ENCODE assay signal across 1 cellular context in the genomic region with DNA sequence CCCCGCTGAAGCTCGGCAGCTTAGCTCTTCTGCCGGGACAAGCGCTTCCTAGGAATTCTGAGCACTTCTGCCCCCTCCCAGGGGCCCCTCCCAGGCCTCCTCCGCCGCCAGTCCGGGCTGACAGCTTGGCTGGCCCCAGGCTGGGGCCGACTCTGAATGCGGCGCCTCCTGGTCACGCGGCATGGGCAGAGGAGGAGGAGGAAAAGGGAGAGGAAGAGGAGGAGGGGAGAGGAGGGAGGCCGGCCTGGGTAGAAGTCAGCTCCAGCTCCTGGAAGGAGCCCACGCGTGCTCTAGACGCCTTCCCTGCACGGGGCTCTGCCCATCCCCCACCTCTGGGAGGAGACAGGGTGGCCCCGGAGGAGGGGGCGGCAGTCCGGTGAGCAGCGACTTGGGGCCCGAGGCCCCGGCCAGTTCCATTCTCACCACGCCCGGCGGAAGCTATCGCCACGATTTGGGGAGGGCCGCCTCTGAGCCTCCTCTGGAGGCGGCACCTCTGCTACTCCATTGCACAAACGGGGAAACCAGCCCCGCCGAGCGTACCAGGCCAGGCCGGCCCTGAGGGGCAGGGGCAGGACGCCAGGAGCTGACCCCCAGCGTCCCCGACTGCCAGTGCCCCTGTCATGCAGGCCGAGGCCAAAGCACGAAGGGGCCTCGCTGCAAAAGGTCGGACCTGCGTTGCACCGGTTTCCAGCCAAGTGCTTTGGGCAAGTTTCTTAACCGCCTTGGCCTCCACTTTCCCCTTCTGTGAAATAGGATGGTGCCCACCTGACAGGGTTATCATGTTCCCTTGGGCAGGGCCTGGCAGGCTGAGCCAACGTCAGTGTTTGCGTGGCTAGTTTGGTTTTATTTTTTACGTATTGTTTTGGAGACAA.
A peak's percentile ranks its signal among the peaks of the same experiment; 100 is the strongest.
TF ChIP-seq lines count a peak whose summit lies in the region.

No MANE protein-coding gene starts in this region.

TF ChIP-seq in HepG2, 621 proteins besides CTCF, POLR2A, EP300 and RAD21 (continued from another document and continues in another):
- TF ChIP-seq TGIF2 (CRISPR knock-in tag; IDR thresholded peaks at IDR 0.05) (no peak), U2AF2 (IDR thresholded peaks at IDR 0.05; ENCODE audit: low read depth, low read length) (no peak), CBX5 (CRISPR knock-in tag; IDR thresholded peaks at IDR 0.05; ENCODE audit: borderline replicate concordance) (no peak), ZNF317 (CRISPR knock-in tag; IDR thresholded peaks at IDR 0.05) (no peak), ZSCAN9 (CRISPR knock-in tag; IDR thresholded peaks at IDR 0.05; ENCODE audit: borderline replicate concordance) (no peak), GABPB1 (CRISPR knock-in tag; IDR thresholded peaks at IDR 0.05) (no peak), JARID2 (CRISPR knock-in tag; IDR thresholded peaks at IDR 0.05; ENCODE audit: insufficient replicate concordance) (no peak), RNF2 (conservative IDR thresholded peaks at IDR 0.05; ENCODE audit: low read depth) (no peak), SPEN (CRISPR knock-in tag; IDR thresholded peaks at IDR 0.05; ENCODE audit: low read depth) (no peak), ZFP41 (CRISPR knock-in tag; IDR thresholded peaks at IDR 0.05; ENCODE audit: borderline replicate concordance) (no peak), SAP130 (CRISPR knock-in tag; IDR thresholded peaks at IDR 0.05; ENCODE audit: low read depth) (peak; percentile 38; the same call in 1 of the 2 replicates), RORA (CRISPR knock-in tag; IDR thresholded peaks at IDR 0.05) (no peak), KLF6 (CRISPR knock-in tag; IDR thresholded peaks at IDR 0.05) (no peak), NFYC (CRISPR knock-in tag; IDR thresholded peaks at IDR 0.05) (no peak), KLF15 (CRISPR knock-in tag; IDR thresholded peaks at IDR 0.05; ENCODE audit: borderline replicate concordance) (no peak), ZNF446 (CRISPR knock-in tag; IDR thresholded peaks at IDR 0.05) (no peak), ISL2 (CRISPR knock-in tag; IDR thresholded peaks at IDR 0.05) (no peak), ZSCAN20 (CRISPR knock-in tag; IDR thresholded peaks at IDR 0.05; ENCODE audit: borderline replicate concordance) (no peak), ZNF790 (CRISPR knock-in tag; IDR thresholded peaks at IDR 0.05; ENCODE audit: borderline replicate concordance) (no peak), ZNF841 (CRISPR knock-in tag; IDR thresholded peaks at IDR 0.05; ENCODE audit: borderline replicate concordance) (no peak), ZNF546 (CRISPR knock-in tag; conservative IDR thresholded peaks at IDR 0.05) (no peak), ZFP36L2 (CRISPR knock-in tag; IDR thresholded peaks at IDR 0.05) (no peak), TBX2 (CRISPR knock-in tag; IDR thresholded peaks at IDR 0.05; ENCODE audit: borderline replicate concordance) (no peak), ZNF709 (CRISPR knock-in tag; IDR thresholded peaks at IDR 0.05) (no peak), ZNF674 (CRISPR knock-in tag; IDR thresholded peaks at IDR 0.05; ENCODE audit: low read depth) (no peak)
- TF ChIP-seq, protein P1, sequence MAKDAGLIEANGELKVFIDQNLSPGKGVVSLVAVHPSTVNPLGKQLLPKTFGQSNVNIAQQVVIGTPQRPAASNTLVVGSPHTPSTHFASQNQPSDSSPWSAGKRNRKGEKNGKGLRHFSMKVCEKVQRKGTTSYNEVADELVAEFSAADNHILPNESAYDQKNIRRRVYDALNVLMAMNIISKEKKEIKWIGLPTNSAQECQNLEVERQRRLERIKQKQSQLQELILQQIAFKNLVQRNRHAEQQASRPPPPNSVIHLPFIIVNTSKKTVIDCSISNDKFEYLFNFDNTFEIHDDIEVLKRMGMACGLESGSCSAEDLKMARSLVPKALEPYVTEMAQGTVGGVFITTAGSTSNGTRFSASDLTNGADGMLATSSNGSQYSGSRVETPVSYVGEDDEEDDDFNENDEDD (CRISPR knock-in tag; IDR thresholded peaks at IDR 0.05; ENCODE audit: borderline replicate concordance) = no peak
- TF ChIP-seq, protein P2, sequence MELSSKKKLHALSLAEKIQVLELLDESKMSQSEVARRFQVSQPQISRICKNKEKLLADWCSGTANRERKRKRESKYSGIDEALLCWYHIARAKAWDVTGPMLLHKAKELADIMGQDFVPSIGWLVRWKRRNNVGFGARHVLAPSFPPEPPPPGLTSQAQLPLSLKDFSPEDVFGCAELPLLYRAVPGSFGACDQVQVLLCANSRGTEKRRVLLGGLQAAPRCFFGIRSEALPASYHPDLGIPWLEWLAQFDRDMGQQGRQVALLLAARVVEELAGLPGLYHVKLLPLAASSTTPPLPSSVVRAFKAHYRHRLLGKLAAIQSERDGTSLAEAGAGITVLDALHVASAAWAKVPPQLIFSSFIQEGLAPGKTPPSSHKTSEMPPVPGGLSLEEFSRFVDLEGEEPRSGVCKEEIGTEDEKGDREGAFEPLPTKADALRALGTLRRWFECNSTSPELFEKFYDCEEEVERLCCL (CRISPR knock-in tag; IDR thresholded peaks at IDR 0.05; ENCODE audit: borderline replicate concordance) = no peak
- TF ChIP-seq, protein P3, sequence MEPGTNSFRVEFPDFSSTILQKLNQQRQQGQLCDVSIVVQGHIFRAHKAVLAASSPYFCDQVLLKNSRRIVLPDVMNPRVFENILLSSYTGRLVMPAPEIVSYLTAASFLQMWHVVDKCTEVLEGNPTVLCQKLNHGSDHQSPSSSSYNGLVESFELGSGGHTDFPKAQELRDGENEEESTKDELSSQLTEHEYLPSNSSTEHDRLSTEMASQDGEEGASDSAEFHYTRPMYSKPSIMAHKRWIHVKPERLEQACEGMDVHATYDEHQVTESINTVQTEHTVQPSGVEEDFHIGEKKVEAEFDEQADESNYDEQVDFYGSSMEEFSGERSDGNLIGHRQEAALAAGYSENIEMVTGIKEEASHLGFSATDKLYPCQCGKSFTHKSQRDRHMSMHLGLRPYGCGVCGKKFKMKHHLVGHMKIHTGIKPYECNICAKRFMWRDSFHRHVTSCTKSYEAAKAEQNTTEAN (CRISPR knock-in tag; conservative IDR thresholded peaks at IDR 0.05) = no peak
- TF ChIP-seq, protein P4, sequence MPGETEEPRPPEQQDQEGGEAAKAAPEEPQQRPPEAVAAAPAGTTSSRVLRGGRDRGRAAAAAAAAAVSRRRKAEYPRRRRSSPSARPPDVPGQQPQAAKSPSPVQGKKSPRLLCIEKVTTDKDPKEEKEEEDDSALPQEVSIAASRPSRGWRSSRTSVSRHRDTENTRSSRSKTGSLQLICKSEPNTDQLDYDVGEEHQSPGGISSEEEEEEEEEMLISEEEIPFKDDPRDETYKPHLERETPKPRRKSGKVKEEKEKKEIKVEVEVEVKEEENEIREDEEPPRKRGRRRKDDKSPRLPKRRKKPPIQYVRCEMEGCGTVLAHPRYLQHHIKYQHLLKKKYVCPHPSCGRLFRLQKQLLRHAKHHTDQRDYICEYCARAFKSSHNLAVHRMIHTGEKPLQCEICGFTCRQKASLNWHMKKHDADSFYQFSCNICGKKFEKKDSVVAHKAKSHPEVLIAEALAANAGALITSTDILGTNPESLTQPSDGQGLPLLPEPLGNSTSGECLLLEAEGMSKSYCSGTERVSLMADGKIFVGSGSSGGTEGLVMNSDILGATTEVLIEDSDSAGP (CRISPR knock-in tag; IDR thresholded peaks at IDR 0.05; ENCODE audit: borderline replicate concordance) = 0 out of 2 replicates have a peak, but pooled peaks have one; percentile 5
- TF ChIP-seq, protein P5, sequence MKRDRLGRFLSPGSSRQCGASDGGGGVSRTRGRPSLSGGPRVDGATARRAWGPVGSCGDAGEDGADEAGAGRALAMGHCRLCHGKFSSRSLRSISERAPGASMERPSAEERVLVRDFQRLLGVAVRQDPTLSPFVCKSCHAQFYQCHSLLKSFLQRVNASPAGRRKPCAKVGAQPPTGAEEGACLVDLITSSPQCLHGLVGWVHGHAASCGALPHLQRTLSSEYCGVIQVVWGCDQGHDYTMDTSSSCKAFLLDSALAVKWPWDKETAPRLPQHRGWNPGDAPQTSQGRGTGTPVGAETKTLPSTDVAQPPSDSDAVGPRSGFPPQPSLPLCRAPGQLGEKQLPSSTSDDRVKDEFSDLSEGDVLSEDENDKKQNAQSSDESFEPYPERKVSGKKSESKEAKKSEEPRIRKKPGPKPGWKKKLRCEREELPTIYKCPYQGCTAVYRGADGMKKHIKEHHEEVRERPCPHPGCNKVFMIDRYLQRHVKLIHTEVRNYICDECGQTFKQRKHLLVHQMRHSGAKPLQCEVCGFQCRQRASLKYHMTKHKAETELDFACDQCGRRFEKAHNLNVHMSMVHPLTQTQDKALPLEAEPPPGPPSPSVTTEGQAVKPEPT (CRISPR knock-in tag; IDR thresholded peaks at IDR 0.05; ENCODE audit: low read depth) = no peak
- TF ChIP-seq, protein P6, sequence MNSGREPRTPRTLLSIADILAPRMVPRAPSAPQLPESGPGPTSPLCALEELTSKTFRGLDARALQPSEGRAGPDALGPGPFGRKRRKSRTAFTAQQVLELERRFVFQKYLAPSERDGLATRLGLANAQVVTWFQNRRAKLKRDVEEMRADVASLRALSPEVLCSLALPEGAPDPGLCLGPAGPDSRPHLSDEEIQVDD (CRISPR knock-in tag; IDR thresholded peaks at IDR 0.05; ENCODE audit: borderline replicate concordance) = no peak
- TF ChIP-seq, protein P7, sequence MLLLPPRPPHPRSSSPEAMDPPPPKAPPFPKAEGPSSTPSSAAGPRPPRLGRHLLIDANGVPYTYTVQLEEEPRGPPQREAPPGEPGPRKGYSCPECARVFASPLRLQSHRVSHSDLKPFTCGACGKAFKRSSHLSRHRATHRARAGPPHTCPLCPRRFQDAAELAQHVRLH (CRISPR knock-in tag; IDR thresholded peaks at IDR 0.05; ENCODE audit: borderline replicate concordance, low read depth) = no peak
- TF ChIP-seq, protein P8, sequence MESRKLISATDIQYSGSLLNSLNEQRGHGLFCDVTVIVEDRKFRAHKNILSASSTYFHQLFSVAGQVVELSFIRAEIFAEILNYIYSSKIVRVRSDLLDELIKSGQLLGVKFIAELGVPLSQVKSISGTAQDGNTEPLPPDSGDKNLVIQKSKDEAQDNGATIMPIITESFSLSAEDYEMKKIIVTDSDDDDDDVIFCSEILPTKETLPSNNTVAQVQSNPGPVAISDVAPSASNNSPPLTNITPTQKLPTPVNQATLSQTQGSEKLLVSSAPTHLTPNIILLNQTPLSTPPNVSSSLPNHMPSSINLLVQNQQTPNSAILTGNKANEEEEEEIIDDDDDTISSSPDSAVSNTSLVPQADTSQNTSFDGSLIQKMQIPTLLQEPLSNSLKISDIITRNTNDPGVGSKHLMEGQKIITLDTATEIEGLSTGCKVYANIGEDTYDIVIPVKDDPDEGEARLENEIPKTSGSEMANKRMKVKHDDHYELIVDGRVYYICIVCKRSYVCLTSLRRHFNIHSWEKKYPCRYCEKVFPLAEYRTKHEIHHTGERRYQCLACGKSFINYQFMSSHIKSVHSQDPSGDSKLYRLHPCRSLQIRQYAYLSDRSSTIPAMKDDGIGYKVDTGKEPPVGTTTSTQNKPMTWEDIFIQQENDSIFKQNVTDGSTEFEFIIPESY (CRISPR knock-in tag; IDR thresholded peaks at IDR 0.05) = peak; percentile 28; the same call in 1 of the 2 replicates
- TF ChIP-seq, protein P9, sequence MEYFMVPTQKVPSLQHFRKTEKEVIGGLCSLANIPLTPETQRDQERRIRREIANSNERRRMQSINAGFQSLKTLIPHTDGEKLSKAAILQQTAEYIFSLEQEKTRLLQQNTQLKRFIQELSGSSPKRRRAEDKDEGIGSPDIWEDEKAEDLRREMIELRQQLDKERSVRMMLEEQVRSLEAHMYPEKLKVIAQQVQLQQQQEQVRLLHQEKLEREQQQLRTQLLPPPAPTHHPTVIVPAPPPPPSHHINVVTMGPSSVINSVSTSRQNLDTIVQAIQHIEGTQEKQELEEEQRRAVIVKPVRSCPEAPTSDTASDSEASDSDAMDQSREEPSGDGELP (IDR thresholded peaks at IDR 0.05; ENCODE audit: borderline replicate concordance, low read depth) = no peak
- TF ChIP-seq, protein P10, sequence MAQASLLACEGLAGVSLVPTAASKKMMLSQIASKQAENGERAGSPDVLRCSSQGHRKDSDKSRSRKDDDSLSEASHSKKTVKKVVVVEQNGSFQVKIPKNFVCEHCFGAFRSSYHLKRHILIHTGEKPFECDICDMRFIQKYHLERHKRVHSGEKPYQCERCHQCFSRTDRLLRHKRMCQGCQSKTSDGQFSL (CRISPR knock-in tag; IDR thresholded peaks at IDR 0.05) = no peak
- TF ChIP-seq, protein P11, sequence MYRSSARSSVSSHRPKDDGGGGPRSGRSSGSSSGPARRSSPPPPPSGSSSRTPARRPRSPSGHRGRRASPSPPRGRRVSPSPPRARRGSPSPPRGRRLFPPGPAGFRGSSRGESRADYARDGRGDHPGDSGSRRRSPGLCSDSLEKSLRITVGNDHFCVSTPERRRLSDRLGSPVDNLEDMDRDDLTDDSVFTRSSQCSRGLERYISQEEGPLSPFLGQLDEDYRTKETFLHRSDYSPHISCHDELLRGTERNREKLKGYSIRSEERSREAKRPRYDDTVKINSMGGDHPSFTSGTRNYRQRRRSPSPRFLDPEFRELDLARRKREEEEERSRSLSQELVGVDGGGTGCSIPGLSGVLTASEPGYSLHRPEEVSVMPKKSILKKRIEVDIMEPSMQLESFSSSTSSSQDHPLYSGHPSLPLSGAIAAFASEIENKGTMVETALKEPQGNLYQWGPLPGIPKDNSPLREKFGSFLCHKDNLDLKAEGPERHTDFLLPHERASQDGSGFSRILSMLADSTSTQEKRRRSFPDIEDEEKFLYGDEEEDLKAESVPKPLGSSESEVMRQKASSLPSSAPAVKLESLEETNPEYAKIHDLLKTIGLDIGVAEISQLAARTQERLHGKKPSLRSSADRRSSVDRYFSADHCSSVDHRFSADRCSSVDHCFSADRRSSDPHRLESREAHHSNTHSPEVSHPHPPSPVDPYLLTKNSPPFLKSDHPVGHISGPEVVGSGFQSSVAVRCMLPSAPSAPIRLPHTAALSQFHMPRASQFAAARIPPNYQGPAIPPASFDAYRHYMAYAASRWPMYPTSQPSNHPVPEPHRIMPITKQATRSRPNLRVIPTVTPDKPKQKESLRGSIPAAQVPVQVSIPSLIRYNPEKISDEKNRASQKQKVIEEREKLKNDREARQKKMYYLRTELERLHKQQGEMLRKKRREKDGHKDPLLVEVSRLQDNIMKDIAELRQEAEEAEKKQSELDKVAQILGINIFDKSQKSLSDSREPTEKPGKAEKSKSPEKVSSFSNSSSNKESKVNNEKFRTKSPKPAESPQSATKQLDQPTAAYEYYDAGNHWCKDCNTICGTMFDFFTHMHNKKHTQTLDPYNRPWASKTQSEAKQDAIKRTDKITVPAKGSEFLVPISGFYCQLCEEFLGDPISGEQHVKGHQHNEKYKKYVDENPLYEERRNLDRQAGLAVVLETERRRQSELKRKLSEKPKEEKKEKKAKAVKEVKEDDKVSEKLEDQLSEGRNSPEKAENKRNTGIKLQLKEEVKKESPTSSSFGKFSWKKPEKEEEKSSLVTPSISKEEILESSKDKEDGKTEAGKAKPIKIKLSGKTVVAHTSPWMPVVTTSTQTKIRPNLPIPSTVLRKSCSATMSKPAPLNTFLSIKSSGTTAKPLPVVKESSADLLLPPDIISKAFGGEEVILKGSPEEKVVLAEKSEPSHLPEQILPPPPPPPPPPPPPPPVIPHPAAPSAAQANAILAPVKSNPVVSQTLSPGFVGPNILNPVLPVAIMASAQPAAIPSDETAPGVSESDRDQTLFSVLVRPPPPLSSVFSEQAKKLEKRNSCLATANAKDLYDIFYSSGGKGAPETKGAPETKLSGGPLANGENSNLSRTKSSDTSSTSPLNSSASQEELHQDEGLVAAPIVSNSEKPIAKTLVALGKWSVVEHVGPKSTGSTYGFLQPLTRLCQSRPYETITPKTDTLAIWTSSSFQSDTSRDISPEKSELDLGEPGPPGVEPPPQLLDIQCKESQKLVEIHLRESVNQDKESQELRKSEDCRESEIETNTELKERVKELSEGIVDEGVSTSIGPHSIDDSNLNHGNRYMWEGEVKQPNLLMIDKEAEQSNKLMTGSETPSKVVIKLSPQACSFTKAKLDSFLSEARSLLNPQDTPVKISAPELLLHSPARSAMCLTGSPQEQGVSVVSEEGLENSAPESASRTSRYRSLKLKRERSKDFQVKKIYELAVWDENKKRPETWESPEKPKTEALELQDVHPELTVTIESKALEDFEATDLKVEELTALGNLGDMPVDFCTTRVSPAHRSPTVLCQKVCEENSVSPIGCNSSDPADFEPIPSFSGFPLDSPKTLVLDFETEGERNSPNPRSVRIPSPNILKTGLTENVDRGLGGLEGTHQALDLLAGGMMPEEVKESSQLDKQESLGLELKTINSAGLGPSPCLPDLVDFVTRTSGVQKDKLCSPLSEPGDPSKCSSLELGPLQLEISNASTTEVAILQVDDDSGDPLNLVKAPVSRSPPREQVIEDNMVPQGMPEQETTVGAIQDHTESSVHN (CRISPR knock-in tag; IDR thresholded peaks at IDR 0.05) = no peak
